In the genomic region with DNA sequence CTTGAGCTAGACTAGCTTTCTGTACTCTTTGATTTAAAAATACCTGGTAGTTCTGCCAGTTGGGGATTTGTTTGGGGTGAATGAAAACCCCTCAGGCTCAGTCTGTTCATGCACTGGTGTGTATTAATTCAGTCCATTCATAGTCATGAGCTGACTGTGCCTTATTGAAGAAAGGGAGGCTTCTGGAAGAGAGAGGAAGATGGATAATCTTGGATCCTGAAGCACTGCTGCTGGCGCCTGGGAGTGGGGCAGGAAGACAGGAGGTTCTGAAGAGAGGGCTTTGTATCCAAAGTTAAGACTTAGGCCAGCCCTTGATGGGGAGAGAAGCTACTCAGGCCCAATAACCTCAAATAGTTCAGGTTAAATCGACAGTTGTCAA, we compare ENCODE assay signal across 12 cellular contexts.
A peak's percentile ranks its signal among the peaks of the same experiment; 100 is the strongest.
DNase-seq lines count a peak whose midpoint lies in the region; TF ChIP-seq lines count a peak whose summit lies in the region.
"Had no signal": no experiment of that assay in that cellular context is flagged by ENCODE, and none has a peak within 500 bp of the region (broad histone marks: within the 10 kb centered on the region; RNA-seq: fewer than 3 reads in every experiment).

No MANE protein-coding gene starts in this region.

- peak overlapping the region; percentile 51 for H3K27ac Mint-ChIP-seq in nephron progenitor cell
- H3K27ac Mint-ChIP-seq in activated naive CD4-positive, alpha-beta T cell treated with anti-CD3 and anti-CD28 coated beads for 36 hours, result no peak overlapping the region

- no peaks in the 10 kb centered on the region for H3K27me3 Mint-ChIP-seq in nephron progenitor cell (ENCODE audit: low read depth, poor library complexity)
- no peaks in the 10 kb centered on the region for H3K27me3 Mint-ChIP-seq in activated naive CD4-positive, alpha-beta T cell treated with anti-CD3 and anti-CD28 coated beads for 36 hours (ENCODE audit: low read depth)

- no peak for TF ChIP-seq CTCF in nephron progenitor cell (IDR thresholded peaks at IDR 0.05)
- no peak for TF ChIP-seq CTCF in GM10248 (IDR thresholded peaks at IDR 0.05; ENCODE audit: control extremely low read depth, extremely low read depth, low read depth, missing control alignments)

- H3K9me3 ChIP-seq in esophagus (ENCODE audit: control insufficient read depth in 2 of 2, insufficient read depth in 1 of 2, low read depth in 1 of 2, low read length in 1 of 2), result no peaks in the 10 kb centered on the region

- H3K36me3 Mint-ChIP-seq in nephron progenitor cell (ENCODE audit: low read depth), result peaks cover 7% of the 10 kb centered on the region
- peaks cover 3% of the 10 kb centered on the region for H3K36me3 Mint-ChIP-seq in activated naive CD4-positive, alpha-beta T cell treated with anti-CD3 and anti-CD28 coated beads for 36 hours (ENCODE audit: low read depth)

- H3K4me3 Mint-ChIP-seq in nephron progenitor cell, result no peak overlapping the region
- H3K4me3 Mint-ChIP-seq in activated naive CD4-positive, alpha-beta T cell treated with anti-CD3 and anti-CD28 coated beads for 36 hours, result no peak overlapping the region

- DNase-seq in COLO829 (ENCODE audit: low spot score), result peak; percentile 53
- DNase-seq in RPMI7951 (ENCODE audit: low read depth), result peak; percentile 49
- no peak for DNase-seq in nephron progenitor cell
- DNase-seq in GM10248 (ENCODE audit: extremely low spot score), result no peak
- DNase-seq in activated naive CD4-positive, alpha-beta T cell treated with anti-CD3 and anti-CD28 coated beads for 36 hours, result no peak
- DNase-seq in DMS53 (lab: John Stamatoyannopoulos, UW), result no peak
- no peak for DNase-seq in putamen (ENCODE audit: low spot score)
- DNase-seq: activated CD4-positive, alpha-beta T cell treated with anti-CD3 and anti-CD28 coated beads for 1 hour; DMS 273 treated with DMSO at 0.1 percent for 48 hours; KBM-7; NCI-H774 had no signal

- no peaks in the 10 kb centered on the region for H3K27me3 ChIP-seq in esophagus (ENCODE audit: control insufficient read depth in 1 of 2, insufficient read depth in 2 of 2, low read length in 2 of 2)

- 58 to 66% methylated on average over 2 of the region's 2 CpGs for WGBS in esophagus, 2 donors

- H3K4me1 Mint-ChIP-seq in nephron progenitor cell, result peaks cover 63% of the 10 kb centered on the region
- peaks cover 25% of the 10 kb centered on the region for H3K4me1 Mint-ChIP-seq in activated naive CD4-positive, alpha-beta T cell treated with anti-CD3 and anti-CD28 coated beads for 36 hours (ENCODE audit: low read depth)

- no peak overlapping the region for H3K4me3 ChIP-seq in esophagus (ENCODE audit: low read depth in 1 of 2, low read length in 2 of 2)

- intact Hi-C loops in activated naive CD4-positive, alpha-beta T cell treated with anti-CD3 and anti-CD28 coated beads for 36 hours (cut with micrococcal nuclease), result no loop called here

- H3K9me3 Mint-ChIP-seq in nephron progenitor cell, result no peaks in the 10 kb centered on the region
- no peaks in the 10 kb centered on the region for H3K9me3 Mint-ChIP-seq in activated naive CD4-positive, alpha-beta T cell treated with anti-CD3 and anti-CD28 coated beads for 36 hours

- H3K27ac ChIP-seq in esophagus (ENCODE audit: low read depth in 2 of 2, low read length in 1 of 2), result peak overlapping the region; percentile 15 to 16

- CTCF ChIA-PET in GM10248 (lab: Yijun Ruan, JAX), result interaction anchor here (0.9 to 3.3 kb wide), 9 partner anchors 9 to 202 kb away, joined by 3 to 9 read pairs (median 4); no protein-coding TSS in a partner anchor
- CTCF ChIA-PET in activated naive CD4-positive, alpha-beta T cell treated with anti-CD3 and anti-CD28 coated beads for 36 hours (lab: Charles Lee), result interaction anchor here (0.6 kb wide), 1 partner anchor 66 kb away, joined by 5 read pairs; no protein-coding TSS in a partner anchor

- POLR2A ChIA-PET in GM10248 (lab: Yijun Ruan, JAX), result no interaction called here

- no peaks in the 10 kb centered on the region for H3K36me3 ChIP-seq in esophagus (ENCODE audit: control insufficient read depth in 2 of 2, insufficient read depth in 2 of 2, low read length in 1 of 2)

- H3K4me1 ChIP-seq in esophagus (ENCODE audit: control insufficient read depth in 2 of 2, insufficient read depth in 2 of 2, low read length in 1 of 2), result peaks cover 2 to 3% of the 10 kb centered on the region in 2 donors

Comparison
In these comparisons a context has a peak if more than half of its experiments do, and no peak if none do; other contexts are left out.
1. DNase-seq: peak in COLO829 (single experiment) and RPMI7951 (single experiment); none in nephron progenitor cell (single experiment), GM10248 (single experiment), activated naive CD4-positive, alpha-beta T cell treated with anti-CD3 and anti-CD28 coated beads for 36 hours (single experiment), DMS53 (single experiment) and putamen (single experiment).